In the genomic region with DNA sequence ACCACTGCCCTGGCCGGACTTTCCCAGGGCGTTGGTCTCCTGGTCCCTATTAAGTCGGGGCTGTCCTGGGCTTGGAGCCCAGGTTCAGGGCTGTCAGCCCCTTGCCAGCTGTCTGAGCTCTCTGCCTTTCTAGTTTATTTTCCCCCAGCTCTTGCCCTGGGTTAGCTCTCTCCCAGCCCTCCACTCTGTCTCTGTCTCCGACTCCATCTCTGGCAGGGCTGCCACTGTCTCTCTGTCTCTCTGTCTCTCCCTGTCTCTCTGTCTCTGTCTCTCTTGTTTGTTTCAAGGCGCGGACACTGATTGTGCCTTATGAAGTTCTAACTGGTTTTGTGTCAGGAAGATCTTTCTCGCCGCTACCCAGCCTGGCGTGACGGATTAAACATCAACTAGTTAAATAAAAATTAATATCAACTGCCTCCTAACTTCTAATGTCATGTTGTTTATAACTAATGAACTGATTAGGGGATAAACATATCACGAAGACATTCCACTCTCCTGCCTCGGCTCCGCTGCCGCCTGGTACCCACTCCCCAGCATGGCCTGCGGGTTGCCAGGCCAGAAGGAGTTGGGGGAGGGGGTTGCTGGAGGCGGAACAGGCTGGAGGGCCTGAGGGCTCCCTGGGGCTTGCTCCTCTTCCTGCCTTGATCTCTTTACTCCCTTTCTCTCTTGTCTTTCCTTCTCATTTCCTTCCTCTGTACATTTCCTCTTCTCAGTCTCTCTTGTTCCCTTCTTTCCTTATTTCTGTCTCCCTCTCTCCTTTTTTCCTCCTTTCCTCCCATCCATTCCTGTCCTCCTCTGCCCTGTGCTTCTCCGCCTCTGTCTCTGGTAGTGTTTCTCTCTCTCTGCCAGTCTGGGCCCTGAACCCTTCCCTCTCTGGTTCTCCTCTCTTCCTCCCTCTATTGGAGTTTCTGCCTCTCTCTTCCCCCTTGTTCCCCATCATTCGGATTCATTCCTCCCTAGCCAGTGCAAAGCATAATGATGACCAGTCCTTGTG, we compare ENCODE assay signal across 2 cellular contexts.
TF ChIP-seq lines count a peak whose summit lies in the region.

No MANE protein-coding gene starts in this region.

TF ChIP-seq in SK-N-SH, 30 proteins besides CTCF, POLR2A, EP300 and RAD21 (continued from another document):
- TF ChIP-seq, protein P1, sequence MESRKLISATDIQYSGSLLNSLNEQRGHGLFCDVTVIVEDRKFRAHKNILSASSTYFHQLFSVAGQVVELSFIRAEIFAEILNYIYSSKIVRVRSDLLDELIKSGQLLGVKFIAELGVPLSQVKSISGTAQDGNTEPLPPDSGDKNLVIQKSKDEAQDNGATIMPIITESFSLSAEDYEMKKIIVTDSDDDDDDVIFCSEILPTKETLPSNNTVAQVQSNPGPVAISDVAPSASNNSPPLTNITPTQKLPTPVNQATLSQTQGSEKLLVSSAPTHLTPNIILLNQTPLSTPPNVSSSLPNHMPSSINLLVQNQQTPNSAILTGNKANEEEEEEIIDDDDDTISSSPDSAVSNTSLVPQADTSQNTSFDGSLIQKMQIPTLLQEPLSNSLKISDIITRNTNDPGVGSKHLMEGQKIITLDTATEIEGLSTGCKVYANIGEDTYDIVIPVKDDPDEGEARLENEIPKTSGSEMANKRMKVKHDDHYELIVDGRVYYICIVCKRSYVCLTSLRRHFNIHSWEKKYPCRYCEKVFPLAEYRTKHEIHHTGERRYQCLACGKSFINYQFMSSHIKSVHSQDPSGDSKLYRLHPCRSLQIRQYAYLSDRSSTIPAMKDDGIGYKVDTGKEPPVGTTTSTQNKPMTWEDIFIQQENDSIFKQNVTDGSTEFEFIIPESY (IDR thresholded peaks at IDR 0.05; ENCODE audit: borderline replicate concordance, low read depth), result no peak
- no peak for TF ChIP-seq NRF1 (IDR thresholded peaks at IDR 0.05; ENCODE audit: low read depth, low read length)
- TF ChIP-seq, protein P2, sequence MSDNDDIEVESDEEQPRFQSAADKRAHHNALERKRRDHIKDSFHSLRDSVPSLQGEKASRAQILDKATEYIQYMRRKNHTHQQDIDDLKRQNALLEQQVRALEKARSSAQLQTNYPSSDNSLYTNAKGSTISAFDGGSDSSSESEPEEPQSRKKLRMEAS (IDR thresholded peaks at IDR 0.05; ENCODE audit: low read depth), result no peak
- no peak for TF ChIP-seq POLR2AphosphoS5 (IDR thresholded peaks at IDR 0.05; ENCODE audit: low read depth, low read length)
- TF ChIP-seq RCOR1 (IDR thresholded peaks at IDR 0.05; ENCODE audit: low read length), result no peak
- TF ChIP-seq MEF2A (IDR thresholded peaks at IDR 0.05; ENCODE audit: borderline replicate concordance, low read depth), result no peak
- no peak for TF ChIP-seq JUND (IDR thresholded peaks at IDR 0.05)
- no peak for TF ChIP-seq MXI1 (IDR thresholded peaks at IDR 0.05; ENCODE audit: low read depth, low read length)

TF ChIP-seq in SK-N-SH treated with all-trans-retinoic acid at 6 μM for 48 hours, 23 proteins besides CTCF, POLR2A, EP300 and RAD21 (continued from another document):
- TF ChIP-seq, protein P3, sequence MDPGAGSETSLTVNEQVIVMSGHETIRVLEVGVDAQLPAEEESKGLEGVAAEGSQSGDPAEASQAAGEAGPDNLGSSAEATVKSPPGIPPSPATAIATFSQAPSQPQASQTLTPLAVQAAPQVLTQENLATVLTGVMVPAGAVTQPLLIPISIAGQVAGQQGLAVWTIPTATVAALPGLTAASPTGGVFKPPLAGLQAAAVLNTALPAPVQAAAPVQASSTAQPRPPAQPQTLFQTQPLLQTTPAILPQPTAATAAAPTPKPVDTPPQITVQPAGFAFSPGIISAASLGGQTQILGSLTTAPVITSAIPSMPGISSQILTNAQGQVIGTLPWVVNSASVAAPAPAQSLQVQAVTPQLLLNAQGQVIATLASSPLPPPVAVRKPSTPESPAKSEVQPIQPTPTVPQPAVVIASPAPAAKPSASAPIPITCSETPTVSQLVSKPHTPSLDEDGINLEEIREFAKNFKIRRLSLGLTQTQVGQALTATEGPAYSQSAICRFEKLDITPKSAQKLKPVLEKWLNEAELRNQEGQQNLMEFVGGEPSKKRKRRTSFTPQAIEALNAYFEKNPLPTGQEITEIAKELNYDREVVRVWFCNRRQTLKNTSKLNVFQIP (CRISPR knock-in tag; IDR thresholded peaks at IDR 0.05; ENCODE audit: borderline replicate concordance, low read depth), result no peak
- TF ChIP-seq CREB5 (CRISPR knock-in tag; IDR thresholded peaks at IDR 0.05; ENCODE audit: low read depth) (no peak), ZFP30 (CRISPR knock-in tag; IDR thresholded peaks at IDR 0.05) (no peak), ZNF8 (CRISPR knock-in tag; IDR thresholded peaks at IDR 0.05) (no peak), ISL1 (CRISPR knock-in tag; IDR thresholded peaks at IDR 0.05) (no peak), ZFP3 (CRISPR knock-in tag; IDR thresholded peaks at IDR 0.05) (no peak), PPARA (CRISPR knock-in tag; IDR thresholded peaks at IDR 0.05; ENCODE audit: borderline replicate concordance) (no peak), ZC3H10 (CRISPR knock-in tag; IDR thresholded peaks at IDR 0.05) (no peak), ESRRG (CRISPR knock-in tag; IDR thresholded peaks at IDR 0.05) (no peak), RARB (CRISPR knock-in tag; IDR thresholded peaks at IDR 0.05) (no peak), ZNF70 (CRISPR knock-in tag; IDR thresholded peaks at IDR 0.05) (no peak)
- TF ChIP-seq, protein P4, sequence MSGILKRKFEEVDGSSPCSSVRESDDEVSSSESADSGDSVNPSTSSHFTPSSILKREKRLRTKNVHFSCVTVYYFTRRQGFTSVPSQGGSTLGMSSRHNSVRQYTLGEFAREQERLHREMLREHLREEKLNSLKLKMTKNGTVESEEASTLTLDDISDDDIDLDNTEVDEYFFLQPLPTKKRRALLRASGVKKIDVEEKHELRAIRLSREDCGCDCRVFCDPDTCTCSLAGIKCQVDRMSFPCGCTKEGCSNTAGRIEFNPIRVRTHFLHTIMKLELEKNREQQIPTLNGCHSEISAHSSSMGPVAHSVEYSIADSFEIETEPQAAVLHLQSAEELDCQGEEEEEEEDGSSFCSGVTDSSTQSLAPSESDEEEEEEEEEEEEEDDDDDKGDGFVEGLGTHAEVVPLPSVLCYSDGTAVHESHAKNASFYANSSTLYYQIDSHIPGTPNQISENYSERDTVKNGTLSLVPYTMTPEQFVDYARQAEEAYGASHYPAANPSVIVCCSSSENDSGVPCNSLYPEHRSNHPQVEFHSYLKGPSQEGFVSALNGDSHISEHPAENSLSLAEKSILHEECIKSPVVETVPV (CRISPR knock-in tag; IDR thresholded peaks at IDR 0.05), result no peak
